Comparison of ENCODE assay signal across 8 cellular contexts in genomic region chr9:469672-470040, GRCh38.
DNase-seq lines count a peak whose midpoint lies in the region; ATAC-seq and TF ChIP-seq lines count a peak whose summit lies in the region.

No MANE protein-coding gene starts in this region.

- peak; percentile 19 for ATAC-seq in HG02885 (IDR thresholded peaks at IDR 0.05; ENCODE audit: poor library complexity, unreplicated experiment)

- no peaks in the 10 kb centered on the region for H3K27me3 ChIP-seq in effector memory CD4-positive, alpha-beta T cell (replicated peaks; ENCODE audit: control insufficient read depth, insufficient read depth, low read length, poor library complexity, severe bottlenecking)
- no peaks in the 10 kb centered on the region for H3K27me3 ChIP-seq in muscle layer of duodenum (ENCODE audit: low read depth, low read length)

- peak; percentile 40 for DNase-seq in GM13976 (ENCODE audit: low spot score)
- DNase-seq in RPMI8226: peak; percentile 44
- DNase-seq in effector memory CD4-positive, alpha-beta T cell: no peak
- no peak for DNase-seq in GOT3 (lab: John Stamatoyannopoulos, UW)
- no peak for DNase-seq in NCI-H2029 (lab: John Stamatoyannopoulos, UW)

- in situ Hi-C loops in GM13976 (cut with MboI; ENCODE audit: low sequenced_read_pairs, unreplicated experiment): no loop called here

- H3K27ac ChIP-seq in 22Rv1: peak overlapping the region; percentile 75
- H3K27ac ChIP-seq in effector memory CD4-positive, alpha-beta T cell (ENCODE audit: insufficient read depth, low read length, poor library complexity, severe bottlenecking): peak overlapping the region; percentile 57
- peak overlapping the region; percentile 47 for H3K27ac ChIP-seq in muscle layer of duodenum (ENCODE audit: low read length)

- TF ChIP-seq CTCF in 22Rv1 (IDR thresholded peaks at IDR 0.05) (no peak), GM13976 (IDR thresholded peaks at IDR 0.05; ENCODE audit: borderline replicate concordance, control extremely low read depth, extremely low read depth, insufficient read depth, missing control alignments) (no peak)

- peaks cover 8% of the 10 kb centered on the region for H3K4me1 ChIP-seq in effector memory CD4-positive, alpha-beta T cell (ENCODE audit: control insufficient read depth, insufficient read depth, low read length, poor library complexity, severe bottlenecking)
- peaks cover 5 to 7% of the 10 kb centered on the region in 2 donors for H3K4me1 ChIP-seq in muscle layer of duodenum (ENCODE audit: control insufficient read depth in 1 of 2, insufficient read depth in 2 of 2, low read length in 2 of 2)

- peak overlapping the region; percentile 58 for H3K4me3 ChIP-seq in effector memory CD4-positive, alpha-beta T cell (ENCODE audit: insufficient read depth, low read depth, low read length, poor library complexity, severe bottlenecking)
- H3K4me3 ChIP-seq in muscle layer of duodenum (ENCODE audit: low read depth in 1 of 2, low read length in 2 of 2): peak overlapping the region; percentile 77 to 84

- peaks cover 14% of the 10 kb centered on the region for H3K36me3 ChIP-seq in effector memory CD4-positive, alpha-beta T cell (ENCODE audit: control insufficient read depth, insufficient read depth, low read length)
- H3K36me3 ChIP-seq in muscle layer of duodenum (ENCODE audit: control insufficient read depth in 1 of 2, insufficient read depth in 2 of 2, low read length in 2 of 2): no peaks in the 10 kb centered on the region

- H3K9me3 ChIP-seq in effector memory CD4-positive, alpha-beta T cell (ENCODE audit: control insufficient read depth, low read length): no peaks in the 10 kb centered on the region
- no peaks in the 10 kb centered on the region for H3K9me3 ChIP-seq in muscle layer of duodenum (ENCODE audit: control insufficient read depth in 1 of 2, low read length in 2 of 2)

Comparison
In these comparisons a context has a peak if more than half of its experiments do, and no peak if none do; other contexts are left out.
1. DNase-seq: peak in GM13976 (single experiment) and RPMI8226 (single experiment); none in effector memory CD4-positive, alpha-beta T cell (0 of 3), GOT3 (single experiment) and NCI-H2029 (single experiment).
2. Peak in every context shown above with its lines, with median percentiles within 50 percentile points of each other: H3K27ac ChIP-seq.